In genomic region chr1:156391701-156392100, GRCh38 we compare ENCODE assay signal across 36 cellular contexts. TPM values are rescaled to one million over a fixed set of nuclear protein-coding genes. Genes with fewer than 3 reads are reported as not detected.
"Had no signal": no experiment of that assay in that cellular context is flagged by ENCODE, and none has a peak within 500 bp of the region (broad histone marks: within the 10 kb centered on the region; RNA-seq: fewer than 3 reads in every experiment).

No MANE protein-coding gene starts in this region.

- H3K36me3 Mint-ChIP-seq: activated naive CD4-positive, alpha-beta T cell treated with anti-CD3 and anti-CD28 coated beads, Interleukin-2, amount 50 U/mL, for 72 hours; immature natural killer cell; natural killer cell treated with Interleukin-12 subunit alpha and Interleukin-12 subunit beta and Interleukin-15 and Interleukin-18, amount 100 ng/mL, for 72 hours; stimulated activated effector memory CD8-positive, alpha-beta T cell treated with anti-CD3 and anti-CD28 coated beads, Interleukin-12 subunit alpha, Interleukin-12 subunit beta, amount 100 ng/mL, for 72 hours had no signal

- H3K36me3 ChIP-seq: cardiac muscle cell, neutrophil, ovary, sigmoid colon, stomach, suprapubic skin, tibial nerve had no signal

- H3K4me1 Mint-ChIP-seq: activated CD4-positive, alpha-beta T cell treated with anti-CD3 and anti-CD28 coated beads for 36 hours; immature natural killer cell; stimulated activated effector memory CD8-positive, alpha-beta T cell treated with anti-CD3 and anti-CD28 coated beads, Interleukin-12 subunit alpha, Interleukin-12 subunit beta, amount 100 ng/mL, for 72 hours had no signal

- ATAC-seq: activated CD4-positive, alpha-beta T cell treated with anti-CD3 and anti-CD28 coated beads for 36 hours; activated naive CD4-positive, alpha-beta T cell treated with anti-CD3 and anti-CD28 coated beads, Interleukin-2, amount 50 U/mL, for 72 hours; activated T-cell treated with anti-CD3 and anti-CD28 coated beads, Interleukin-2, amount 50 U/mL, for 72 hours; esophagus mucosa; left lobe of liver; mucosa of descending colon; natural killer cell treated with Interleukin-12 subunit alpha and Interleukin-12 subunit beta and Interleukin-15 and Interleukin-18, amount 100 ng/mL, for 72 hours; stimulated activated effector memory CD8-positive, alpha-beta T cell treated with anti-CD3 and anti-CD28 coated beads, Interleukin-12 subunit alpha, Interleukin-12 subunit beta, amount 100 ng/mL, for 72 hours had no signal

- H3K4me3 Mint-ChIP-seq: activated CD4-positive, alpha-beta T cell treated with anti-CD3 and anti-CD28 coated beads for 36 hours; activated T-cell treated with anti-CD3 and anti-CD28 coated beads, Interleukin-2, amount 50 U/mL, for 72 hours; endodermal cell; immature natural killer cell; natural killer cell treated with Interleukin-12 subunit alpha and Interleukin-12 subunit beta and Interleukin-15 and Interleukin-18, amount 100 ng/mL, for 72 hours; stimulated activated effector memory CD8-positive, alpha-beta T cell treated with anti-CD3 and anti-CD28 coated beads, Interleukin-12 subunit alpha, Interleukin-12 subunit beta, amount 100 ng/mL, for 72 hours had no signal

- DNase-seq: activated CD4-positive, alpha-beta T cell treated with anti-CD3 and anti-CD28 coated beads for 36 hours; activated CD4-positive, alpha-beta T cell treated with anti-CD3 and anti-CD28 coated beads, Interleukin-2, amount 50 U/mL, for 4 hours; activated CD4-positive, CD25-positive, alpha-beta regulatory T cell; activated naive CD4-positive, alpha-beta T cell; activated T-cell treated with anti-CD3 and anti-CD28 coated beads for 4 hours; activated T-cell treated with anti-CD3 and anti-CD28 coated beads, Interleukin-2, amount 50 U/mL, for 72 hours; anterior cingulate cortex; cortex of kidney; foreskin fibroblast; head of caudate nucleus; hippocampal formation; immature natural killer cell; mucosa of descending colon; ovary; sigmoid colon; small intestine; stimulated activated CD4-positive, alpha-beta T cell treated with anti-CD3 and anti-CD28 coated beads, Interleukin-4, amount 100 ng/mL, for 24 hours; stomach; T-helper 1 cell had no signal

- H3K9me3 Mint-ChIP-seq: activated naive CD4-positive, alpha-beta T cell treated with anti-CD3 and anti-CD28 coated beads, Interleukin-2, amount 50 U/mL, for 72 hours; activated T-cell treated with anti-CD3 and anti-CD28 coated beads, Interleukin-2, amount 50 U/mL, for 72 hours; endodermal cell; immature natural killer cell; natural killer cell treated with Interleukin-12 subunit alpha and Interleukin-12 subunit beta and Interleukin-15 and Interleukin-18, amount 100 ng/mL, for 72 hours; stimulated activated effector memory CD8-positive, alpha-beta T cell treated with anti-CD3 and anti-CD28 coated beads, Interleukin-12 subunit alpha, Interleukin-12 subunit beta, amount 100 ng/mL, for 72 hours had no signal

- H3K27ac ChIP-seq: cardiac muscle cell, neutrophil, ovary, sigmoid colon, stomach, suprapubic skin, tibial nerve had no signal

- H3K27me3 ChIP-seq: ovary had no signal

- H3K4me3 ChIP-seq: cardiac muscle cell, lung, mucosa of descending colon, ovary, sigmoid colon, stomach, suprapubic skin, tibial nerve had no signal

- FAIRE-seq: small intestine had no signal

- H3K9me3 ChIP-seq: mucosa of descending colon, neutrophil, ovary, sigmoid colon, stomach, suprapubic skin, tibial nerve had no signal

- H3K27ac Mint-ChIP-seq: activated CD4-positive, alpha-beta T cell treated with anti-CD3 and anti-CD28 coated beads for 36 hours; activated naive CD4-positive, alpha-beta T cell treated with anti-CD3 and anti-CD28 coated beads, Interleukin-2, amount 50 U/mL, for 72 hours; activated T-cell treated with anti-CD3 and anti-CD28 coated beads, Interleukin-2, amount 50 U/mL, for 72 hours; endodermal cell; immature natural killer cell; natural killer cell treated with Interleukin-12 subunit alpha and Interleukin-12 subunit beta and Interleukin-15 and Interleukin-18, amount 100 ng/mL, for 72 hours; progenitor cell of endocrine pancreas; stimulated activated effector memory CD8-positive, alpha-beta T cell treated with anti-CD3 and anti-CD28 coated beads, Interleukin-12 subunit alpha, Interleukin-12 subunit beta, amount 100 ng/mL, for 72 hours had no signal

RNA-seq across cellular contexts. Expression of gene RHBG, which starts 22.7 kb away (rescaled TPM):
- total RNA-seq: activated CD4-positive, alpha-beta T cell treated with anti-CD3 and anti-CD28 coated beads for 36 hours; activated naive CD4-positive, alpha-beta T cell treated with anti-CD3 and anti-CD28 coated beads, Interleukin-2, amount 50 U/mL, for 72 hours; activated T-cell treated with anti-CD3 and anti-CD28 coated beads, Interleukin-2, amount 50 U/mL, for 72 hours; cardiac muscle cell; kidney epithelial cell; mesenteric fat pad; mucosa of descending colon; myocyte; natural killer cell treated with Interleukin-12 subunit alpha and Interleukin-12 subunit beta and Interleukin-15 and Interleukin-18, amount 100 ng/mL, for 72 hours; sigmoid colon; stomach; tibial nerve; urinary bladder had no signal

RNA-seq across cellular contexts. Expression of gene TSACC, which starts 53.4 kb away (rescaled TPM):
- total RNA-seq: cardiac muscle cell; cerebellum; lung; myocyte; natural killer cell treated with Interleukin-12 subunit alpha and Interleukin-12 subunit beta and Interleukin-15 and Interleukin-18, amount 100 ng/mL, for 72 hours; ovary; stomach; suprapubic skin; tibial nerve; urinary bladder had no signal
